Comparison of ENCODE assay signal across 2 cellular contexts in genomic region chr7:87220734-87221215, GRCh38.
TF ChIP-seq lines count a peak whose summit lies in the region.

No MANE protein-coding gene starts in this region.

TF ChIP-seq in Ishikawa, 13 proteins besides CTCF, POLR2A, EP300 and RAD21 (continued from another document):
- no peak for TF ChIP-seq CEBPB (IDR thresholded peaks at IDR 0.05)
- TF ChIP-seq TAF1 (IDR thresholded peaks at IDR 0.05; ENCODE audit: low read depth), result no peak

TF ChIP-seq in K562, 482 proteins besides CTCF, POLR2A, EP300 and RAD21 (continued from another document):
- no peak for TF ChIP-seq MAZ (CRISPR knock-in tag; conservative IDR thresholded peaks at IDR 0.05 in 1 of 2, IDR thresholded peaks at IDR 0.05 in 1 of 2)
- peak; percentile 74; the same call in 1 of the 2 replicates for TF ChIP-seq NFE2 (IDR thresholded peaks at IDR 0.05; ENCODE audit: low read depth)
- peak; percentile 98 for TF ChIP-seq C11orf30 (IDR thresholded peaks at IDR 0.05; ENCODE audit: low read depth)
- TF ChIP-seq TAF1 (IDR thresholded peaks at IDR 0.05; ENCODE audit: control insufficient read depth, extremely low read depth, insufficient read depth, low read length, severe bottlenecking), result peak; percentile 20
- TF ChIP-seq MAFK (IDR thresholded peaks at IDR 0.05; ENCODE audit: low read length), result peak; percentile 97
- no peak for TF ChIP-seq ZNF239 (CRISPR knock-in tag; IDR thresholded peaks at IDR 0.05)
